ENCODE assay signal across 8 cellular contexts in genomic region chr7:42945821-42946615, GRCh38. TPM values are rescaled to one million over a fixed set of nuclear protein-coding genes. Genes with fewer than 3 reads are reported as not detected.
DNase-seq lines count a peak whose midpoint lies in the region; ATAC-seq and TF ChIP-seq lines count a peak whose summit lies in the region.

No MANE protein-coding gene starts in this region.

- H3K4me1 ChIP-seq in Loucy (ENCODE audit: insufficient read depth, low read length, poor library complexity, severe bottlenecking) (no peaks in the 10 kb centered on the region), lower lobe of right lung (no peaks in the 10 kb centered on the region), Caco-2 (no peaks in the 10 kb centered on the region)

- CTCF ChIA-PET in Caco-2 (lab: Charles Lee) = no interaction called here

- intact Hi-C loops in lower lobe of right lung (cut with DNase I) (no loop called here), Caco-2 (cut with micrococcal nuclease; ENCODE audit: unreplicated experiment) (no loop called here)

- H3K9ac ChIP-seq in Loucy (ENCODE audit: low read depth, low read length, poor library complexity, severe bottlenecking) = no peak overlapping the region

- peak overlapping the region; percentile 32 for H3K4me2 ChIP-seq in Loucy (ENCODE audit: low read depth, low read length, poor library complexity, severe bottlenecking)

- H3K79me2 ChIP-seq in Loucy (ENCODE audit: insufficient read depth, low read length) = no peaks in the 10 kb centered on the region

- H3K9me3 ChIP-seq in Loucy (ENCODE audit: insufficient read depth, low read depth, low read length) (no peaks in the 10 kb centered on the region), lower lobe of right lung (no peaks in the 10 kb centered on the region), Caco-2 (no peaks in the 10 kb centered on the region)

- no peaks in the 10 kb centered on the region for H3K9me2 ChIP-seq in Loucy (replicated peaks; ENCODE audit: low read depth, low read length)

- H3K4me1 Mint-ChIP-seq in Caco-2 (ENCODE audit: low read depth, unreplicated experiment) = no peaks in the 10 kb centered on the region

- no peaks in the 10 kb centered on the region for H3K36me3 ChIP-seq in Loucy (ENCODE audit: insufficient read depth, low read length)
- H3K36me3 ChIP-seq in lower lobe of right lung = no peaks in the 10 kb centered on the region
- no peaks in the 10 kb centered on the region for H3K36me3 ChIP-seq in Caco-2 (ENCODE audit: control insufficient read depth, insufficient read depth, low read length)

- TF ChIP-seq CTCF in Loucy (conservative IDR thresholded peaks at IDR 0.05; ENCODE audit: low read length) = no peak
- no peak for TF ChIP-seq CTCF in lower lobe of right lung (IDR thresholded peaks at IDR 0.05)
- TF ChIP-seq CTCF in Caco-2 (IDR thresholded peaks at IDR 0.05; ENCODE audit: insufficient read depth in 1 of 2, low read depth in 1 of 2, low read length in 1 of 2, severe bottlenecking in 1 of 2, unreplicated experiment in 1 of 2) = no peak

- ATAC-seq in GM18499 (IDR thresholded peaks at IDR 0.05; ENCODE audit: insufficient read depth, unreplicated experiment) = peak; percentile 65
- ATAC-seq in GM21619 (IDR thresholded peaks at IDR 0.05; ENCODE audit: unreplicated experiment) = peak; percentile 64
- peak; percentile 43 to 59 for ATAC-seq in lower lobe of right lung

- no peak overlapping the region for H3K27ac ChIP-seq in lower lobe of right lung

- H4K20me1 ChIP-seq in Loucy (ENCODE audit: insufficient read depth, low read length, poor library complexity, severe bottlenecking) = no peaks in the 10 kb centered on the region

- no peak overlapping the region for H3K27ac Mint-ChIP-seq in Caco-2 (ENCODE audit: unreplicated experiment)

- H3K27me3 Mint-ChIP-seq in Caco-2 (ENCODE audit: insufficient read depth, unreplicated experiment) = no peaks in the 10 kb centered on the region

- no peak overlapping the region for H3K4me3 Mint-ChIP-seq in Caco-2 (ENCODE audit: unreplicated experiment)

- H3F3A ChIP-seq in Loucy (ENCODE audit: low read depth) = no peaks in the 10 kb centered on the region

- POLR2A ChIA-PET in Caco-2 (lab: Charles Lee) = no interaction called here

- H2AFZ ChIP-seq in Loucy (ENCODE audit: low read length) = peak overlapping the region; percentile 6; the same call in 1 of the 2 replicates

- H3K4me3 ChIP-seq in Loucy (ENCODE audit: low read length, poor library complexity, severe bottlenecking) (no peak overlapping the region), lower lobe of right lung (no peak overlapping the region), Caco-2 (ENCODE audit: low read depth, low read length) (no peak overlapping the region)

- H3K36me3 Mint-ChIP-seq in Caco-2 (ENCODE audit: insufficient read depth, unreplicated experiment) = no peaks in the 10 kb centered on the region

- no TSS peak for BruUV-seq in Caco-2 (replicated peaks; lab: Mats Ljungman, UMichigan)

- DNase-seq in lower lobe of right lung = no peak
- no peak for DNase-seq in NCI-H1694 (lab: John Stamatoyannopoulos, UW)
- DNase-seq in Caco-2 = no peak
- DNase-seq in stimulated activated CD4-positive, alpha-beta T cell treated with anti-CD3 and anti-CD28 coated beads, Interleukin-4, amount 100 ng/mL, for 4 hours = no peak
- no peak for DNase-seq in mesenteric fat pad (ENCODE audit: low spot score)

- H3K9me3 Mint-ChIP-seq in Caco-2 (ENCODE audit: unreplicated experiment) = no peaks in the 10 kb centered on the region

- H3K27me3 ChIP-seq in Loucy (ENCODE audit: insufficient read depth, low read length, poor library complexity, severe bottlenecking) = no peaks in the 10 kb centered on the region
- H3K27me3 ChIP-seq in lower lobe of right lung (ENCODE audit: low read depth) = no peaks in the 10 kb centered on the region
- H3K27me3 ChIP-seq in Caco-2 (replicated peaks; ENCODE audit: control insufficient read depth, insufficient read depth, low read length) = no peaks in the 10 kb centered on the region

RNA-seq across cellular contexts. Expression of gene MRPL32, which starts 13.8 kb away (rescaled TPM):
- 45.0 TPM for total RNA-seq in lower lobe of right lung
- 61.6 and 63.6 TPM in 2 replicates for total RNA-seq in Caco-2 (2022)
- 55.1 TPM for total RNA-seq in mesenteric fat pad

RNA-seq across cellular contexts. Expression of gene PSMA2, which starts 14.0 kb away (rescaled TPM):
- total RNA-seq in lower lobe of right lung (52.3 TPM), Caco-2 (2022) (147 and 159 TPM in 2 replicates), mesenteric fat pad (77.6 TPM)

RNA-seq across cellular contexts. Expression of gene C7orf25, which starts 34.1 kb away (rescaled TPM):
- total RNA-seq in lower lobe of right lung (7.8 TPM), Caco-2 (2022) (2.7 and 3.2 TPM in 2 replicates), mesenteric fat pad (5.9 TPM)
